1 cellular context compared by ENCODE assay signal in genomic region chr2:223837290-223838061, GRCh38.
TF ChIP-seq lines count a peak whose summit lies in the region.

AP1S3 (minus strand) TSS chr2:223837582; CDS start chr2:223837450, 132 bp downstream.

TF ChIP-seq in HepG2, 621 proteins besides CTCF, POLR2A, EP300 and RAD21 (continued from another document and continues in another):
- TF ChIP-seq HIC2 (CRISPR knock-in tag; IDR thresholded peaks at IDR 0.05; ENCODE audit: low read depth) = 0 out of 2 replicates have a peak, but pooled peaks have one; percentile 27
- peak; percentile 48; the same call in 1 of the 2 replicates for TF ChIP-seq HES4 (CRISPR knock-in tag; IDR thresholded peaks at IDR 0.05; ENCODE audit: borderline replicate concordance)
- TF ChIP-seq CC2D1A (CRISPR knock-in tag; IDR thresholded peaks at IDR 0.05) = no peak
- peak; percentile 60; the same call in 1 of the 2 replicates for TF ChIP-seq SAFB2 (CRISPR knock-in tag; IDR thresholded peaks at IDR 0.05; ENCODE audit: borderline replicate concordance, low read depth)
- TF ChIP-seq DDIT3 (CRISPR knock-in tag; IDR thresholded peaks at IDR 0.05) = no peak
- no peak for TF ChIP-seq PITX1 (CRISPR knock-in tag; IDR thresholded peaks at IDR 0.05)
- TF ChIP-seq TFE3 (CRISPR knock-in tag; IDR thresholded peaks at IDR 0.05) = 0 out of 2 replicates have a peak, but pooled peaks have one; percentile 12
- no peak for TF ChIP-seq SOX13 (IDR thresholded peaks at IDR 0.05)
- TF ChIP-seq SOX13 (CRISPR knock-in tag; conservative IDR thresholded peaks at IDR 0.05 in 1 of 2, IDR thresholded peaks at IDR 0.05 in 1 of 2) = peak in 1 of 2 experiments; percentile 35; a peak in 2 of 4 replicates
- no peak for TF ChIP-seq ZNF317 (CRISPR knock-in tag; IDR thresholded peaks at IDR 0.05)
- no peak for TF ChIP-seq PBX3 (CRISPR knock-in tag; IDR thresholded peaks at IDR 0.05; ENCODE audit: borderline replicate concordance)
- TF ChIP-seq NFIB (CRISPR knock-in tag; IDR thresholded peaks at IDR 0.05; ENCODE audit: borderline replicate concordance) = no peak
- TF ChIP-seq ZFP62 (CRISPR knock-in tag; IDR thresholded peaks at IDR 0.05) = no peak
- TF ChIP-seq ESRRA (CRISPR knock-in tag; IDR thresholded peaks at IDR 0.05; ENCODE audit: low read depth) = no peak
- TF ChIP-seq MTA1 (CRISPR knock-in tag; IDR thresholded peaks at IDR 0.05; ENCODE audit: borderline replicate concordance) = 0 out of 2 replicates have a peak, but pooled peaks have one; percentile 68
- no peak for TF ChIP-seq ZFP82 (CRISPR knock-in tag; IDR thresholded peaks at IDR 0.05; ENCODE audit: borderline replicate concordance)
- peak; percentile 44; the same call in 1 of the 2 replicates for TF ChIP-seq GMEB1 (CRISPR knock-in tag; IDR thresholded peaks at IDR 0.05; ENCODE audit: borderline replicate concordance)
- TF ChIP-seq KLF15 (CRISPR knock-in tag; IDR thresholded peaks at IDR 0.05; ENCODE audit: borderline replicate concordance) = no peak
- TF ChIP-seq MYC (CRISPR knock-in tag; IDR thresholded peaks at IDR 0.05; ENCODE audit: borderline replicate concordance) = peak; percentile 63; the same call in 1 of the 2 replicates
- TF ChIP-seq HMGXB4 (CRISPR knock-in tag; IDR thresholded peaks at IDR 0.05; ENCODE audit: borderline replicate concordance in 1 of 2, low read depth in 1 of 2) = peak; percentile 52 to 65
- TF ChIP-seq FOSL2 (CRISPR knock-in tag; IDR thresholded peaks at IDR 0.05) = peak; percentile 10; the same call in 1 of the 2 replicates
- no peak for TF ChIP-seq ZNF275 (CRISPR knock-in tag; IDR thresholded peaks at IDR 0.05; ENCODE audit: borderline replicate concordance)
- no peak for TF ChIP-seq POLR2AphosphoS2 (IDR thresholded peaks at IDR 0.05; ENCODE audit: low read depth, low read length)
- 0 out of 2 replicates have a peak, but pooled peaks have one; percentile 19 for TF ChIP-seq ZSCAN20 (CRISPR knock-in tag; IDR thresholded peaks at IDR 0.05; ENCODE audit: borderline replicate concordance)
- TF ChIP-seq ZNF777 (CRISPR knock-in tag; IDR thresholded peaks at IDR 0.05) = peak; percentile 99
- TF ChIP-seq RXRB (CRISPR knock-in tag; IDR thresholded peaks at IDR 0.05; ENCODE audit: borderline replicate concordance) = 0 out of 2 replicates have a peak, but pooled peaks have one; percentile 11
- peak; percentile 88 for TF ChIP-seq ZNF740 (CRISPR knock-in tag; IDR thresholded peaks at IDR 0.05)
- TF ChIP-seq ARID2 (CRISPR knock-in tag; IDR thresholded peaks at IDR 0.05; ENCODE audit: borderline replicate concordance) = 0 out of 2 replicates have a peak, but pooled peaks have one; percentile 35
- TF ChIP-seq ZNF333 (CRISPR knock-in tag; IDR thresholded peaks at IDR 0.05; ENCODE audit: borderline replicate concordance) = peak; percentile 84
- no peak for TF ChIP-seq ZNF510 (CRISPR knock-in tag; IDR thresholded peaks at IDR 0.05; ENCODE audit: low read depth)
- no peak; the same call in 1 of the 2 replicates for TF ChIP-seq ZNF800 (CRISPR knock-in tag; IDR thresholded peaks at IDR 0.05)
- TF ChIP-seq ZNF563 (CRISPR knock-in tag; IDR thresholded peaks at IDR 0.05) = peak; percentile 72
- peak; percentile 31 for TF ChIP-seq TFDP2 (CRISPR knock-in tag; IDR thresholded peaks at IDR 0.05)
- no peak for TF ChIP-seq GLMP (CRISPR knock-in tag; IDR thresholded peaks at IDR 0.05; ENCODE audit: borderline replicate concordance)
- peak; percentile 33 for TF ChIP-seq AGO1 (IDR thresholded peaks at IDR 0.05; ENCODE audit: low read depth, low read length, poor library complexity, severe bottlenecking)
- TF ChIP-seq ATF2 (CRISPR knock-in tag; IDR thresholded peaks at IDR 0.05) = peak; percentile 31; the same call in 1 of the 2 replicates
- peak; percentile 49 for TF ChIP-seq MAX (IDR thresholded peaks at IDR 0.05)
- TF ChIP-seq TEAD3 (CRISPR knock-in tag; optimal IDR thresholded peaks at IDR 0.05; ENCODE audit: borderline replicate concordance) = peak; percentile 40
- peak; percentile 83 for TF ChIP-seq KDM2A (CRISPR knock-in tag; IDR thresholded peaks at IDR 0.05; ENCODE audit: borderline replicate concordance, low read depth)
